Comparison of ENCODE assay signal across 8 cellular contexts in the genomic region with DNA sequence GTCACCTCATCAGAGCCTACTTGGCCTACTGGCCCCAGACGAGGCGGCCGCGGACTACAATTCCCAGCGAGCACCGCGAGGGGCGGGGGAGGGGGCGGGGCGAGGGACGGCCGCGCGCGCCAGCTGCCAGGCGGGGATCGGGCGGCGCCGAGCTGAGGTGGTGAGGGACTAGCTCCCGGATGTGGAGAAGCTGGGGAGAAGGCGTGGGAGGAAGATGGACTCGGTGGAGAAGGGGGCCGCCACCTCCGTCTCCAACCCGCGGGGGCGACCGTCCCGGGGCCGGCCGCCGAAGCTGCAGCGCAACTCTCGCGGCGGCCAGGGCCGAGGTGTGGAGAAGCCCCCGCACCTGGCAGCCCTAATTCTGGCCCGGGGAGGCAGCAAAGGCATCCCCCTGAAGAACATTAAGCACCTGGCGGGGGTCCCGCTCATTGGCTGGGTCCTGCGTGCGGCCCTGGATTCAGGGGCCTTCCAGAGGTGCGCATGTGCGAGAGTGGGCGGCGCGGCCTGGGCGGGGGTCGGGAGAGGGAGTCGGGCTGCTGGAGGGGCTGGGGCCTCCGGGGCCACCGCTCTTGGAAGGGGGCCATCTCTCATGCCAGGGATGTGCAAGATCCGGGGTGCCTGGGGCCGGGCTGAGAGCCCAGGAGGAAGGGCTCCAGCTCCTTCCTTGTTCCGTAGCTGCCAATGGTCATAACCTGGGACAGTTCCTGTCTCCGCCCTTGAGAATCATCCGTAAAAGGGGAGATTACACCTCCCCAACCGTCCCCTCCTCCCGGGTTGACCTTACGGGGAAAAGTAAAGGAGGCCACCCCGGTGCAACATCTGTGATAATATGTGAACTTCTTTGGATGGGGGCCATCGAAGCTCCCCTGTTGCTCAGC. TPM values are rescaled to one million over a fixed set of nuclear protein-coding genes. Genes with fewer than 3 reads are reported as not detected.
DNase-seq lines count a peak whose midpoint lies in the region; ATAC-seq lines count a peak whose summit lies in the region.

TSS of gene CMAS (plus strand) at position 129 of the 878 bp plus-strand sequence. CDS start at position 215, 86 bp downstream.

- H3K27ac Mint-ChIP-seq in IgD-negative memory B cell = peak within 1 kb of the TSS; percentile 39 to 92 (median 73)
- peak within 1 kb of the TSS; percentile 91 for H3K27ac Mint-ChIP-seq in activated T-helper 17 cell treated with anti-CD3 and anti-CD28 coated beads, Interleukin-2, amount 50 U/mL, for 72 hours
- peak within 1 kb of the TSS; percentile 66 to 89 for H3K27ac Mint-ChIP-seq in natural killer cell treated with Interleukin-12 subunit alpha and Interleukin-12 subunit beta and Interleukin-15 and Interleukin-18, amount 100 ng/mL, for 72 hours

- ATAC-seq in GM21576 (IDR thresholded peaks at IDR 0.05; ENCODE audit: unreplicated experiment) = peak; percentile 86
- peak; percentile 88 for ATAC-seq in activated T-helper 17 cell treated with anti-CD3 and anti-CD28 coated beads, Interleukin-2, amount 50 U/mL, for 72 hours (replicated peaks)
- peak; percentile 94 to 95 for ATAC-seq in natural killer cell treated with Interleukin-12 subunit alpha and Interleukin-12 subunit beta and Interleukin-15 and Interleukin-18, amount 100 ng/mL, for 72 hours
- ATAC-seq in stimulated activated naive CD8-positive, alpha-beta T cell treated with anti-CD3 and anti-CD28 coated beads, Interleukin-15, Interleukin-2, amounts not matched to agents 100 U/mL and 50 U/mL, for 24 hours = peak; percentile 88

- peak within 1 kb of the TSS; percentile 92 to 99 (median 96) for H3K4me3 Mint-ChIP-seq in IgD-negative memory B cell
- H3K4me3 Mint-ChIP-seq in activated T-helper 17 cell treated with anti-CD3 and anti-CD28 coated beads, Interleukin-2, amount 50 U/mL, for 72 hours = peak within 1 kb of the TSS; percentile 92
- peak within 1 kb of the TSS; percentile 94 for H3K4me3 Mint-ChIP-seq in natural killer cell treated with Interleukin-12 subunit alpha and Interleukin-12 subunit beta and Interleukin-15 and Interleukin-18, amount 100 ng/mL, for 72 hours

- no peaks in the 10 kb centered on the region for H3K9me3 Mint-ChIP-seq in IgD-negative memory B cell
- no peaks in the 10 kb centered on the region for H3K9me3 Mint-ChIP-seq in activated T-helper 17 cell treated with anti-CD3 and anti-CD28 coated beads, Interleukin-2, amount 50 U/mL, for 72 hours
- no peaks in the 10 kb centered on the region for H3K9me3 Mint-ChIP-seq in natural killer cell treated with Interleukin-12 subunit alpha and Interleukin-12 subunit beta and Interleukin-15 and Interleukin-18, amount 100 ng/mL, for 72 hours

- H3K36me3 Mint-ChIP-seq in IgD-negative memory B cell = peaks cover 2% of the 10 kb centered on the region
- H3K36me3 Mint-ChIP-seq in activated T-helper 17 cell treated with anti-CD3 and anti-CD28 coated beads, Interleukin-2, amount 50 U/mL, for 72 hours (ENCODE audit: low read depth) = peaks cover 17% of the 10 kb centered on the region
- no peaks in the 10 kb centered on the region for H3K36me3 Mint-ChIP-seq in natural killer cell treated with Interleukin-12 subunit alpha and Interleukin-12 subunit beta and Interleukin-15 and Interleukin-18, amount 100 ng/mL, for 72 hours

- peaks cover 6 to 30% (median 22%) of the 10 kb centered on the region in 3 donors for H3K4me1 Mint-ChIP-seq in IgD-negative memory B cell
- peaks cover 21% of the 10 kb centered on the region for H3K4me1 Mint-ChIP-seq in activated T-helper 17 cell treated with anti-CD3 and anti-CD28 coated beads, Interleukin-2, amount 50 U/mL, for 72 hours
- H3K4me1 Mint-ChIP-seq in natural killer cell treated with Interleukin-12 subunit alpha and Interleukin-12 subunit beta and Interleukin-15 and Interleukin-18, amount 100 ng/mL, for 72 hours (ENCODE audit: low read depth in 2 of 2) = peaks cover 21% of the 10 kb centered on the region in 2 donors

- no peaks in the 10 kb centered on the region for H3K27me3 Mint-ChIP-seq in IgD-negative memory B cell
- H3K27me3 Mint-ChIP-seq in activated T-helper 17 cell treated with anti-CD3 and anti-CD28 coated beads, Interleukin-2, amount 50 U/mL, for 72 hours = no peaks in the 10 kb centered on the region
- H3K27me3 Mint-ChIP-seq in natural killer cell treated with Interleukin-12 subunit alpha and Interleukin-12 subunit beta and Interleukin-15 and Interleukin-18, amount 100 ng/mL, for 72 hours = peaks cover 4 to 13% of the 10 kb centered on the region in 2 donors

- DNase-seq in DMS79 (lab: John Stamatoyannopoulos, UW) (peak; percentile 66), RKO (ENCODE audit: low spot score) (peak; percentile 85), fibroblast of peridontal ligament (ENCODE audit: extremely low read depth) (peak; percentile 42)
- peak; percentile 83 for DNase-seq in natural killer cell treated with Interleukin-12 subunit alpha and Interleukin-12 subunit beta and Interleukin-15 and Interleukin-18, amount 100 ng/mL, for 72 hours (ENCODE audit: low spot score)
- peak; percentile 87 for DNase-seq in stimulated activated naive CD8-positive, alpha-beta T cell treated with anti-CD3 and anti-CD28 coated beads, Interleukin-15, Interleukin-2, amounts not matched to agents 100 U/mL and 50 U/mL, for 24 hours

RNA-seq across cellular contexts. Expression of gene CMAS, which starts in this region (rescaled TPM):
- 25.4 TPM for polyA plus RNA-seq in IgD-negative memory B cell
- 10 to 100 TPM; 57.7 to 63.2 TPM for total RNA-seq in activated T-helper 17 cell treated with anti-CD3 and anti-CD28 coated beads, Interleukin-2, amount 50 U/mL, for 72 hours
- 10 to 100 TPM; 31.7 to 40.5 TPM for total RNA-seq in natural killer cell treated with Interleukin-12 subunit alpha and Interleukin-12 subunit beta and Interleukin-15 and Interleukin-18, amount 100 ng/mL, for 72 hours

Comparison
In these comparisons a context has a peak if more than half of its experiments do, and no peak if none do; other contexts are left out.
1. Peak in every context shown above with its lines: DNase-seq and ATAC-seq.